8 cellular contexts compared by ENCODE assay signal in genomic region chr19:54137114-54137912, GRCh38. TPM values are rescaled to one million over a fixed set of nuclear protein-coding genes. Genes with fewer than 3 reads are reported as not detected.
DNase-seq lines count a peak whose midpoint lies in the region; ATAC-seq and FAIRE-seq lines count a peak whose summit lies in the region.

CNOT3 (plus strand) TSS chr19:54137762; CDS start chr19:54142979, 5,217 bp downstream.

- H3K9me3 ChIP-seq in KOPT-K1 (ENCODE audit: insufficient read depth, low read length, poor library complexity, severe bottlenecking), result peaks cover 5% of the 10 kb centered on the region
- no peaks in the 10 kb centered on the region for H3K9me3 ChIP-seq in muscle layer of colon (ENCODE audit: low read length)

- no peaks in the 10 kb centered on the region for H3K27me3 ChIP-seq in muscle layer of colon (ENCODE audit: control insufficient read depth in 1 of 2, insufficient read depth in 2 of 2, low read length in 2 of 2)

- H3K4me1 ChIP-seq in muscle layer of colon (ENCODE audit: insufficient read depth, low read length), result peaks cover 36% of the 10 kb centered on the region

- peak within 1 kb of the TSS; percentile 97 for H3K4me3 Mint-ChIP-seq in activated T-cell treated with anti-CD3 and anti-CD28 coated beads, Interleukin-2, amount 50 U/mL, for 72 hours

- peaks cover 36% of the 10 kb centered on the region for H3K36me3 ChIP-seq in KOPT-K1 (ENCODE audit: insufficient read depth, low read length)
- H3K36me3 ChIP-seq in muscle layer of colon (ENCODE audit: insufficient read depth, low read length), result peaks cover 9% of the 10 kb centered on the region

- ATAC-seq in GM21786 (IDR thresholded peaks at IDR 0.05; ENCODE audit: unreplicated experiment) (peak; percentile 80), esophagus mucosa (peak; percentile 92)
- peak; percentile 86 for ATAC-seq in activated T-cell treated with anti-CD3 and anti-CD28 coated beads, Interleukin-2, amount 50 U/mL, for 72 hours (replicated peaks in 1 of 2)

- H3K4me1 Mint-ChIP-seq in activated T-cell treated with anti-CD3 and anti-CD28 coated beads, Interleukin-2, amount 50 U/mL, for 72 hours (ENCODE audit: low read depth), result peaks cover 45% of the 10 kb centered on the region

- peaks cover 6 to 7% of the 10 kb centered on the region in 2 donors for H3K36me3 Mint-ChIP-seq in activated T-cell treated with anti-CD3 and anti-CD28 coated beads, Interleukin-2, amount 50 U/mL, for 72 hours (ENCODE audit: insufficient read depth in 2 of 2)

- no peaks in the 10 kb centered on the region for H3K9me3 Mint-ChIP-seq in activated T-cell treated with anti-CD3 and anti-CD28 coated beads, Interleukin-2, amount 50 U/mL, for 72 hours

- peak; percentile 97 for FAIRE-seq in RCC 7860 (lab: Jason Lieb, UNC)

- peak within 1 kb of the TSS; percentile 95 for H3K27ac Mint-ChIP-seq in activated T-cell treated with anti-CD3 and anti-CD28 coated beads, Interleukin-2, amount 50 U/mL, for 72 hours

- H3K9ac ChIP-seq in muscle layer of colon (ENCODE audit: low read length), result peak within 1 kb of the TSS; percentile 62

- peak within 1 kb of the TSS; percentile 85 for H3K27ac ChIP-seq in KOPT-K1 (ENCODE audit: low read depth, low read length, poor library complexity, severe bottlenecking)
- peak within 1 kb of the TSS; percentile 88 for H3K27ac ChIP-seq in muscle layer of colon (ENCODE audit: low read depth, low read length)

- no peaks in the 10 kb centered on the region for H3K27me3 Mint-ChIP-seq in activated T-cell treated with anti-CD3 and anti-CD28 coated beads, Interleukin-2, amount 50 U/mL, for 72 hours (ENCODE audit: low read depth)

- DNase-seq in DMS79 (lab: John Stamatoyannopoulos, UW) (peak; percentile 100), RCC 7860 (ENCODE audit: low spot score) (peak; percentile 99)
- DNase-seq in activated T-cell treated with anti-CD3 and anti-CD28 coated beads, Interleukin-2, amount 50 U/mL, for 72 hours, result peak; percentile 97 to 99
- peak; percentile 95 for DNase-seq in stimulated activated CD8-positive, alpha-beta memory T cell treated with anti-CD3 and anti-CD28 coated beads, Interleukin-7, amount 100 ng/mL, for 24 hours (ENCODE audit: low read depth)

- H3K4me3 ChIP-seq in muscle layer of colon (ENCODE audit: low read depth in 1 of 2, low read length in 2 of 2), result peak within 1 kb of the TSS; percentile 84 to 91

RNA-seq across cellular contexts. Expression of gene CNOT3, which starts in this region (rescaled TPM):
- total RNA-seq in activated T-cell treated with anti-CD3 and anti-CD28 coated beads, Interleukin-2, amount 50 U/mL, for 72 hours, result 100 to 1,000 TPM in 1 of 2 donors, 10 to 100 TPM in 1; 84.5 to 107 TPM
- total RNA-seq in esophagus mucosa, result 31.7 TPM

Comparison
In these comparisons a context has a peak if more than half of its experiments do, and no peak if none do; other contexts are left out.
1. Peak in every context shown above with its lines: DNase-seq, ATAC-seq, H3K4me3 ChIP-seq and H3K27ac ChIP-seq.